ENCODE assay signal across 26 cellular contexts in genomic region chr14:101881426-101881825, GRCh38.
A peak's percentile ranks its signal among the peaks of the same experiment; 100 is the strongest.
DNase-seq lines count a peak whose midpoint lies in the region; TF ChIP-seq lines count a peak whose summit lies in the region.
"Had no signal": no experiment of that assay in that cellular context is flagged by ENCODE, and none has a peak within 500 bp of the region (broad histone marks: within the 10 kb centered on the region; RNA-seq: fewer than 3 reads in every experiment).

No MANE protein-coding gene starts in this region.

- H3K4me3 ChIP-seq in right atrium auricular region (no peak overlapping the region), tibial nerve (no peak overlapping the region)
- H3K4me3 ChIP-seq: breast epithelium, GM23248, lung, prostate gland, SJSA1 had no signal

- H3K9me3 Mint-ChIP-seq in activated CD4-positive, alpha-beta memory T cell treated with anti-CD3 and anti-CD28 coated beads for 36 hours = no peaks in the 10 kb centered on the region
- no peaks in the 10 kb centered on the region for H3K9me3 Mint-ChIP-seq in activated CD4-positive, alpha-beta memory T cell treated with anti-CD3 and anti-CD28 coated beads, Interleukin-2, amount 10 ng/mL, durations not matched to agents 7 days and 5 days
- H3K9me3 Mint-ChIP-seq: stimulated activated naive CD8-positive, alpha-beta T cell treated with anti-CD3 and anti-CD28 coated beads, Interleukin-15, amount 100 ng/mL, for 72 hours had no signal

- H3K4me3 Mint-ChIP-seq in activated CD4-positive, alpha-beta memory T cell treated with anti-CD3 and anti-CD28 coated beads for 36 hours = no peak overlapping the region
- no peak overlapping the region for H3K4me3 Mint-ChIP-seq in activated CD4-positive, alpha-beta memory T cell treated with anti-CD3 and anti-CD28 coated beads, Interleukin-2, amount 10 ng/mL, durations not matched to agents 7 days and 5 days
- H3K4me3 Mint-ChIP-seq: stimulated activated naive CD8-positive, alpha-beta T cell treated with anti-CD3 and anti-CD28 coated beads, Interleukin-15, amount 100 ng/mL, for 72 hours had no signal

- POLR2A ChIA-PET in activated CD4-positive, alpha-beta memory T cell treated with anti-CD3 and anti-CD28 coated beads for 36 hours (lab: Charles Lee) = interaction anchor here (4.2 kb wide), 1 partner anchor 63 kb away, joined by 24 read pairs; no protein-coding TSS in a partner anchor
- POLR2A ChIA-PET in activated CD4-positive, alpha-beta memory T cell treated with anti-CD3 and anti-CD28 coated beads, Interleukin-2, amount 10 ng/mL, durations not matched to agents 7 days and 5 days (lab: Charles Lee) = no interaction called here

- 90 to 93% methylated on average over 11 of the region's 11 CpGs for WGBS in tibial nerve, 2 donors

- TF ChIP-seq CTCF in right atrium auricular region (IDR thresholded peaks at IDR 0.05) (no peak), tibial nerve (IDR thresholded peaks at IDR 0.05) (no peak)

- no peak for TF ChIP-seq POLR2A in tibial nerve (IDR thresholded peaks at IDR 0.05)

- intact Hi-C loops in activated CD4-positive, alpha-beta memory T cell treated with anti-CD3 and anti-CD28 coated beads for 36 hours (cut with micrococcal nuclease) = no loop called here

- H3K27me3 ChIP-seq in right atrium auricular region (no peaks in the 10 kb centered on the region), tibial nerve (no peaks in the 10 kb centered on the region)
- H3K27me3 ChIP-seq: breast epithelium, SJSA1 had no signal

- H3K36me3 Mint-ChIP-seq in activated CD4-positive, alpha-beta memory T cell treated with anti-CD3 and anti-CD28 coated beads for 36 hours = peaks cover 51% of the 10 kb centered on the region
- peaks cover 62% of the 10 kb centered on the region for H3K36me3 Mint-ChIP-seq in activated CD4-positive, alpha-beta memory T cell treated with anti-CD3 and anti-CD28 coated beads, Interleukin-2, amount 10 ng/mL, durations not matched to agents 7 days and 5 days (ENCODE audit: low read depth)

- H3K4me1 ChIP-seq in right atrium auricular region (peaks cover 0 to 32% of the 10 kb centered on the region in 2 donors), tibial nerve (peaks cover 0 to 10% (median 8%) of the 10 kb centered on the region in 4 donors)
- H3K4me1 ChIP-seq: prostate gland had no signal

- peak overlapping the region; percentile 85 for H3K27ac Mint-ChIP-seq in activated CD4-positive, alpha-beta memory T cell treated with anti-CD3 and anti-CD28 coated beads for 36 hours
- no peak overlapping the region for H3K27ac Mint-ChIP-seq in activated CD4-positive, alpha-beta memory T cell treated with anti-CD3 and anti-CD28 coated beads, Interleukin-2, amount 10 ng/mL, durations not matched to agents 7 days and 5 days

- no peaks in the 10 kb centered on the region for H3K27me3 Mint-ChIP-seq in activated CD4-positive, alpha-beta memory T cell treated with anti-CD3 and anti-CD28 coated beads for 36 hours
- H3K27me3 Mint-ChIP-seq in activated CD4-positive, alpha-beta memory T cell treated with anti-CD3 and anti-CD28 coated beads, Interleukin-2, amount 10 ng/mL, durations not matched to agents 7 days and 5 days = no peaks in the 10 kb centered on the region
- H3K27me3 Mint-ChIP-seq: stimulated activated naive CD8-positive, alpha-beta T cell treated with anti-CD3 and anti-CD28 coated beads, Interleukin-15, amount 100 ng/mL, for 72 hours had no signal

- no peak overlapping the region for H3K27ac ChIP-seq in right atrium auricular region
- no peak overlapping the region for H3K27ac ChIP-seq in tibial nerve
- H3K27ac ChIP-seq: breast epithelium, GM23248, HL-60, prostate gland, SJSA1 had no signal

- peaks cover 54% of the 10 kb centered on the region for H3K4me1 Mint-ChIP-seq in activated CD4-positive, alpha-beta memory T cell treated with anti-CD3 and anti-CD28 coated beads for 36 hours (ENCODE audit: low read depth)
- H3K4me1 Mint-ChIP-seq in activated CD4-positive, alpha-beta memory T cell treated with anti-CD3 and anti-CD28 coated beads, Interleukin-2, amount 10 ng/mL, durations not matched to agents 7 days and 5 days = peaks cover 42% of the 10 kb centered on the region

- peaks cover 30% of the 10 kb centered on the region for H3K36me3 ChIP-seq in right atrium auricular region
- H3K36me3 ChIP-seq in tibial nerve = peaks cover 0 to 56% (median 16%) of the 10 kb centered on the region in 3 donors
- H3K36me3 ChIP-seq: breast epithelium had no signal

- no peaks in the 10 kb centered on the region for H3K9me3 ChIP-seq in right atrium auricular region
- H3K9me3 ChIP-seq in tibial nerve = peaks cover 0 to 7% (median 1%) of the 10 kb centered on the region in 4 donors
- H3K9me3 ChIP-seq: breast epithelium, prostate gland, SJSA1 had no signal

- CTCF ChIA-PET in activated CD4-positive, alpha-beta memory T cell treated with anti-CD3 and anti-CD28 coated beads for 36 hours (lab: Charles Lee) = no interaction called here
- CTCF ChIA-PET in activated CD4-positive, alpha-beta memory T cell treated with anti-CD3 and anti-CD28 coated beads, Interleukin-2, amount 10 ng/mL, durations not matched to agents 7 days and 5 days (lab: Charles Lee) = no interaction called here

- DNase-seq in activated CD4-positive, alpha-beta memory T cell treated with anti-CD3 and anti-CD28 coated beads for 36 hours = no peak
- DNase-seq in activated CD4-positive, alpha-beta memory T cell treated with anti-CD3 and anti-CD28 coated beads, Interleukin-2, amount 10 ng/mL, durations not matched to agents 7 days and 5 days = no peak
- peak; percentile 39 for DNase-seq in stimulated activated CD4-positive, alpha-beta T cell treated with anti-CD3 and anti-CD28 coated beads, Interleukin-1b, Interleukin-23, amount 100 ng/mL, for 48 hours
- DNase-seq in stimulated activated CD4-positive, alpha-beta T cell treated with anti-CD3 and anti-CD28 coated beads, Interleukin-2, amount 100 ng/mL, for 48 hours = no peak
- DNase-seq in right atrium auricular region (ENCODE audit: low spot score) = peak; percentile 16
- DNase-seq in tibial nerve (ENCODE audit: low spot score in 2 of 2) = no peak
- DNase-seq in SKM-1 treated with dmso at 0.1 percent for 144 hours (lab: John Stamatoyannopoulos, UW; ENCODE audit: unreplicated experiment) = no peak
- no peak for DNase-seq in activated CD4-positive, CD25-positive, alpha-beta regulatory T cell treated with anti-CD3 and anti-CD28 coated beads, Interleukin-2, amount 50 U/mL, for 72 hours
- DNase-seq: activated effector memory CD4-positive, alpha-beta T cell treated with anti-CD3 and anti-CD28 coated beads, Interleukin-2, amount 50 U/mL, for 16 hours; amygdala; effector CD4-positive, alpha-beta T cell; glutamatergic neuron; GM23248; kidney; NCI-H1417; NCI-H2029 treated with DMSO at 0.1 percent for 48 hours; NCI-H226; NCI-H748 treated with DMSO at 0.1 percent for 48 hours; stimulated activated CD4-positive, alpha-beta T cell treated with anti-CD3 and anti-CD28 coated beads, Interleukin-15, amount 100 ng/mL, for 24 hours; stimulated activated naive CD8-positive, alpha-beta T cell treated with anti-CD3 and anti-CD28 coated beads, Interleukin-15, amount 100 ng/mL, for 72 hours; T-helper 1 cell had no signal

- no peak for TF ChIP-seq EP300 in tibial nerve (IDR thresholded peaks at IDR 0.05)

Comparison
In these comparisons a context has a peak if more than half of its experiments do, and no peak if none do; other contexts are left out.
1. DNase-seq: peak in stimulated activated CD4-positive, alpha-beta T cell treated with anti-CD3 and anti-CD28 coated beads, Interleukin-1b, Interleukin-23, amount 100 ng/mL, for 48 hours (single experiment) and right atrium auricular region (single experiment); none in activated CD4-positive, alpha-beta memory T cell treated with anti-CD3 and anti-CD28 coated beads for 36 hours (single experiment), activated CD4-positive, alpha-beta memory T cell treated with anti-CD3 and anti-CD28 coated beads, Interleukin-2, amount 10 ng/mL, durations not matched to agents 7 days and 5 days (single experiment), stimulated activated CD4-positive, alpha-beta T cell treated with anti-CD3 and anti-CD28 coated beads, Interleukin-2, amount 100 ng/mL, for 48 hours (0 of 2), tibial nerve (0 of 2), SKM-1 treated with dmso at 0.1 percent for 144 hours (single experiment) and activated CD4-positive, CD25-positive, alpha-beta regulatory T cell treated with anti-CD3 and anti-CD28 coated beads, Interleukin-2, amount 50 U/mL, for 72 hours (single experiment).